Comparison of ENCODE assay signal across 16 cellular contexts in genomic region chr1:63442141-63442475, GRCh38.
DNase-seq lines count a peak whose midpoint lies in the region; ATAC-seq, FAIRE-seq and TF ChIP-seq lines count a peak whose summit lies in the region.
"Had no signal": no experiment of that assay in that cellular context is flagged by ENCODE, and none has a peak within 500 bp of the region (broad histone marks: within the 10 kb centered on the region; RNA-seq: fewer than 3 reads in every experiment).

No MANE protein-coding gene starts in this region.

- H3K27me3 ChIP-seq in HepG2 (ENCODE audit: control insufficient read depth in 1 of 2, insufficient read depth in 2 of 2, low read length in 2 of 2) (no peaks in the 10 kb centered on the region), right lobe of liver (no peaks in the 10 kb centered on the region), SJCRH30 (no peaks in the 10 kb centered on the region)
- H3K27me3 ChIP-seq: colonic mucosa, heart right ventricle had no signal

- H3K9me3 ChIP-seq in HepG2 (ENCODE audit: low read length) (no peaks in the 10 kb centered on the region), right lobe of liver (no peaks in the 10 kb centered on the region), SJCRH30 (replicated peaks) (no peaks in the 10 kb centered on the region)
- H3K9me3 ChIP-seq: colonic mucosa, heart right ventricle, lower lobe of right lung had no signal

- H3K36me3 ChIP-seq in HepG2 (replicated peaks in 1 of 2; ENCODE audit: control insufficient read depth in 1 of 2, insufficient read depth in 2 of 2, low read length in 2 of 2) (0 out of 5 replicates have a peak, but pooled peaks cover 0 to 2% of the 10 kb centered on the region in 2 experiments), right lobe of liver (no peaks in the 10 kb centered on the region), SJCRH30 (peaks cover 13% of the 10 kb centered on the region)
- H3K36me3 ChIP-seq: colonic mucosa had no signal

- H3K9ac ChIP-seq in HepG2 (ENCODE audit: insufficient read depth, low read depth, low read length), result no peak overlapping the region

- TF ChIP-seq EP300 in HepG2 (IDR thresholded peaks at IDR 0.05; ENCODE audit: low read depth in 2 of 2, low read length in 2 of 2), result no peak
- no peak for TF ChIP-seq EP300 in HepG2 (CRISPR knock-in tag; IDR thresholded peaks at IDR 0.05; ENCODE audit: borderline replicate concordance)

- H3K4me3 ChIP-seq in HepG2 (replicated peaks in 1 of 3; ENCODE audit: insufficient read depth in 1 of 3, low read depth in 2 of 3, low read length in 3 of 3) (no peak overlapping the region), right lobe of liver (no peak overlapping the region), SJCRH30 (no peak overlapping the region), fibroblast of mammary gland (ENCODE audit: control insufficient read depth, low read depth, low read length) (no peak overlapping the region)
- H3K4me3 ChIP-seq: colonic mucosa, heart right ventricle, lower lobe of right lung, smooth muscle cell had no signal

- POLR2A ChIA-PET in HepG2 (lab: Yijun Ruan, JAX), result no interaction called here

- H3K79me2 ChIP-seq in HepG2 (ENCODE audit: insufficient read depth, low read length), result no peaks in the 10 kb centered on the region

- no peaks in the 10 kb centered on the region for H3K4me1 ChIP-seq in HepG2 (ENCODE audit: insufficient read depth, low read length)
- no peaks in the 10 kb centered on the region for H3K4me1 ChIP-seq in right lobe of liver
- H3K4me1 ChIP-seq in SJCRH30, result peaks cover 6% of the 10 kb centered on the region
- H3K4me1 ChIP-seq: colonic mucosa, lower lobe of right lung had no signal

- no peaks in the 10 kb centered on the region for H4K20me1 ChIP-seq in HepG2 (ENCODE audit: insufficient read depth, low read length)

- DNase-seq in HepG2 (ENCODE audit: low spot score) (no peak), right lobe of liver (no peak), SJCRH30 (peak in 1 of 2 experiments; percentile 46), fibroblast of mammary gland (ENCODE audit: low read depth) (peak; percentile 30), activated gamma-delta T cell treated with Interleukin-2 at 50 U/mL for 16 hours (no peak)
- DNase-seq: 8988T, GOT3, lower lobe of right lung, NCI-H524 treated with DMSO at 0.1 percent for 48 hours had no signal

- CTCF ChIA-PET in HepG2 (lab: Yijun Ruan, JAX; ENCODE audit: low intra/inter-chr PET ratio, low total read pairs), result interaction anchor here (1.1 to 1.6 kb wide), 3 partner anchors 75 to 125 kb away, joined by 4 to 11 read pairs (median 6); partner anchors contain the start of gene ALG6

- ATAC-seq in HepG2 (peak; percentile 43), right lobe of liver (no peak), GM18519 (IDR thresholded peaks at IDR 0.05; ENCODE audit: low FRiP score, unreplicated experiment) (no peak), HG03354 (IDR thresholded peaks at IDR 0.05; ENCODE audit: poor library complexity, severe bottlenecking, unreplicated experiment) (no peak), GM21529 (IDR thresholded peaks at IDR 0.05; ENCODE audit: unreplicated experiment) (no peak)
- ATAC-seq: Right ventricle myocardium inferior had no signal

- H3K27ac ChIP-seq in HepG2 (ENCODE audit: extremely low read length, insufficient read depth, low read length) (no peak overlapping the region), right lobe of liver (no peak overlapping the region), SJCRH30 (peak overlapping the region; percentile 26; the same call in 1 of the 2 replicates)
- H3K27ac ChIP-seq: colonic mucosa, heart right ventricle, lower lobe of right lung had no signal

- in situ Hi-C loops in HepG2 (cut with HindIII; ENCODE audit: extremely low pct_ligation_motif_present, low pct_unique_long_range_greater_than_20kb), result loop anchor here (5.0 kb wide), 1 partner anchor 125 kb away; no protein-coding TSS in a partner anchor

- FAIRE-seq in HepG2 (lab: Jason Lieb, UNC), result no peak

- H3K4me2 ChIP-seq in HepG2 (ENCODE audit: low read depth, low read length), result no peak overlapping the region
- H3K4me2 ChIP-seq: smooth muscle cell had no signal

- TF ChIP-seq POLR2A in HepG2 (IDR thresholded peaks at IDR 0.05; ENCODE audit: insufficient read depth in 1 of 2, low read depth in 2 of 2, low read length in 2 of 2) (no peak), right lobe of liver (IDR thresholded peaks at IDR 0.05) (no peak)

- no peak overlapping the region for H2AFZ ChIP-seq in HepG2 (ENCODE audit: low read length)

- intact Hi-C loops in HepG2 (cut with micrococcal nuclease; ENCODE audit: unreplicated experiment) (loop anchor here (5.0 kb wide), 1 partner anchor 600 kb away; no protein-coding TSS in a partner anchor), right lobe of liver (cut with DNase I) (no loop called here)

- no peak for TF ChIP-seq RAD21 in HepG2 (CRISPR knock-in tag; IDR thresholded peaks at IDR 0.05)

- TF ChIP-seq CTCF in HepG2 (CRISPR knock-in tag; IDR thresholded peaks at IDR 0.05) (no peak), right lobe of liver (IDR thresholded peaks at IDR 0.05) (no peak), fibroblast of mammary gland (conservative IDR thresholded peaks at IDR 0.05; ENCODE audit: control insufficient read depth, insufficient read depth, low read depth, low read length) (no peak)

- TSS peak; percentile 30 for BruUV-seq in HepG2 (replicated peaks; lab: Mats Ljungman, UMichigan)

TF ChIP-seq in HepG2, 621 proteins besides CTCF, POLR2A, EP300 and RAD21:
- TF ChIP-seq FIP1L1 (IDR thresholded peaks at IDR 0.05; ENCODE audit: borderline replicate concordance, insufficient read depth, low read depth, low read length) (no peak), SMYD3 (CRISPR knock-in tag; IDR thresholded peaks at IDR 0.05) (no peak), FOXA3 (CRISPR knock-in tag; IDR thresholded peaks at IDR 0.05) (no peak), RFX5 (IDR thresholded peaks at IDR 0.05; ENCODE audit: low read depth, low read length) (no peak), HOXA3 (CRISPR knock-in tag; IDR thresholded peaks at IDR 0.05) (no peak), TMF1 (CRISPR knock-in tag; IDR thresholded peaks at IDR 0.05; ENCODE audit: low read depth) (no peak)
